13 cellular contexts compared by ENCODE assay signal in the genomic region with DNA sequence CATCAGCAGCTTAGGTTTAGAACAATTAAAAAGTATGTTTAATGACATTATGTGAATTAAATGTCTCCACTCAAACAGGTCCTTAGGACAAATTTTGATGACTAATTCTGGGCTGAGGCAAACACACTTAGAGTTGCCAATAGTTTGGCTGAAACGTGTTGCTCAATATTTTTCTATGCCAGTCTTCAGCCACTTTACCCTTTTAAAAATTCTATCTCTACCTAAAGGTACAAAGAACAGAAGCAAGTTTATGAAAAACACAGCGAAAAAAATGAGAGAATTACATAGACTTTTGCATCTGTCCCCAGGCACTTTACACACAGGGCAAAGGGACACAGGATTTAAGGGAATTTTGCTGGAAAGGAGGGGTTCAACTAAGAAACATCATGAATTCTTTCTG. TPM values are rescaled to one million over a fixed set of nuclear protein-coding genes. Genes with fewer than 3 reads are reported as not detected.
DNase-seq lines count a peak whose midpoint lies in the region; TF ChIP-seq lines count a peak whose summit lies in the region.
"Had no signal": no experiment of that assay in that cellular context is flagged by ENCODE, and none has a peak within 500 bp of the region (broad histone marks: within the 10 kb centered on the region; RNA-seq: fewer than 3 reads in every experiment).

No MANE protein-coding gene starts in this region.

- H3K79me2 ChIP-seq in Loucy (ENCODE audit: insufficient read depth, low read length), result peaks cover 74% of the 10 kb centered on the region

- H3K4me3 ChIP-seq in AG10803 (ENCODE audit: low read length) (no peak overlapping the region), Loucy (ENCODE audit: low read length, poor library complexity, severe bottlenecking) (peak overlapping the region; percentile 94), adipocyte (ENCODE audit: low read length) (peak overlapping the region; percentile 64), iPS-18a (ENCODE audit: low read length) (no peak overlapping the region), stomach (no peak overlapping the region)
- H3K4me3 ChIP-seq: lower lobe of right lung, tibial artery had no signal

- peak; percentile 54 for DNase-seq in AG10803 (ENCODE audit: low read depth)
- peak; percentile 65 for DNase-seq in adipocyte (ENCODE audit: low read depth)
- DNase-seq in epidermal melanocyte (ENCODE audit: insufficient read length, low spot score), result no peak
- no peak for DNase-seq in stomach
- no peak for DNase-seq in NCI-H82 (lab: John Stamatoyannopoulos, UW)
- DNase-seq in activated CD8-positive, alpha-beta memory T cell treated with anti-CD3 and anti-CD28 coated beads for 24 hours, result no peak
- DNase-seq: activated CD4-positive, alpha-beta T cell treated with anti-CD3 and anti-CD28 coated beads, Interleukin-2, amount 50 U/mL, for 4 hours; DMS 273 treated with DMSO at 0.1 percent for 48 hours; effector CD8-positive, alpha-beta T cell; lower lobe of right lung; tibial artery had no signal

- TF ChIP-seq CTCF in AG10803 (conservative IDR thresholded peaks at IDR 0.05; ENCODE audit: low read length) (no peak), Loucy (conservative IDR thresholded peaks at IDR 0.05; ENCODE audit: low read length) (no peak), stomach (IDR thresholded peaks at IDR 0.05) (no peak)

- no peak overlapping the region for H2AFZ ChIP-seq in Loucy (ENCODE audit: low read length)

- no peak for TF ChIP-seq POLR2A in stomach (IDR thresholded peaks at IDR 0.05)

- H3K9me2 ChIP-seq in Loucy (replicated peaks; ENCODE audit: low read depth, low read length), result no peaks in the 10 kb centered on the region

- H3K9me3 ChIP-seq in Loucy (ENCODE audit: insufficient read depth, low read depth, low read length) (no peaks in the 10 kb centered on the region), adipocyte (ENCODE audit: control insufficient read depth, low read length) (no peaks in the 10 kb centered on the region), iPS-18a (ENCODE audit: control insufficient read depth, low read depth, low read length) (no peaks in the 10 kb centered on the region), stomach (no peaks in the 10 kb centered on the region)
- H3K9me3 ChIP-seq: lower lobe of right lung, tibial artery had no signal

- H3K36me3 ChIP-seq in Loucy (ENCODE audit: insufficient read depth, low read length) (peaks cover 58% of the 10 kb centered on the region), adipocyte (ENCODE audit: control insufficient read depth, insufficient read depth, low read length, severe bottlenecking) (peaks cover 67% of the 10 kb centered on the region), iPS-18a (ENCODE audit: control insufficient read depth, low read depth, low read length) (peaks cover 80% of the 10 kb centered on the region), stomach (peaks cover 17 to 67% (median 67%) of the 10 kb centered on the region in 4 donors)

- peak overlapping the region; percentile 92 for H3K9ac ChIP-seq in Loucy (ENCODE audit: low read depth, low read length, poor library complexity, severe bottlenecking)
- peak overlapping the region; percentile 64 for H3K9ac ChIP-seq in adipocyte (ENCODE audit: low read length)
- peak overlapping the region; percentile 5 for H3K9ac ChIP-seq in iPS-18a (ENCODE audit: low read length)

- H3K27me3 ChIP-seq in Loucy (ENCODE audit: insufficient read depth, low read length, poor library complexity, severe bottlenecking) (no peaks in the 10 kb centered on the region), adipocyte (replicated peaks; ENCODE audit: control insufficient read depth, insufficient read depth, low read length) (no peaks in the 10 kb centered on the region), iPS-18a (ENCODE audit: control insufficient read depth, insufficient read depth, low read length) (no peaks in the 10 kb centered on the region), stomach (no peaks in the 10 kb centered on the region)
- H3K27me3 ChIP-seq: tibial artery had no signal

- peak overlapping the region; percentile 94 for H3K4me2 ChIP-seq in Loucy (ENCODE audit: low read depth, low read length, poor library complexity, severe bottlenecking)

- peaks cover 72% of the 10 kb centered on the region for H3K4me1 ChIP-seq in Loucy (ENCODE audit: insufficient read depth, low read length, poor library complexity, severe bottlenecking)
- H3K4me1 ChIP-seq in adipocyte (ENCODE audit: control insufficient read depth, insufficient read depth, low read length), result peaks cover 81% of the 10 kb centered on the region
- H3K4me1 ChIP-seq in iPS-18a (ENCODE audit: control insufficient read depth, low read depth, low read length), result peaks cover 32% of the 10 kb centered on the region
- H3K4me1 ChIP-seq in stomach, result peaks cover 7 to 55% (median 40%) of the 10 kb centered on the region in 4 donors

- 51 to 60% (median 56%) methylated on average over 2 of the region's 2 CpGs for WGBS in stomach, 5 donors

- H3K27ac ChIP-seq in iPS-18a (ENCODE audit: low read length), result peak overlapping the region; percentile 62
- H3K27ac ChIP-seq in stomach, result no peak overlapping the region
- H3K27ac ChIP-seq: lower lobe of right lung, tibial artery had no signal

- intact Hi-C loops in stomach (cut with DNase I; ENCODE audit: low total_unique reads), result no loop called here

- peaks cover 53% of the 10 kb centered on the region for H4K20me1 ChIP-seq in Loucy (ENCODE audit: insufficient read depth, low read length, poor library complexity, severe bottlenecking)

- no peaks in the 10 kb centered on the region for H3F3A ChIP-seq in Loucy (ENCODE audit: low read depth)

- no peak for TF ChIP-seq EP300 in stomach (IDR thresholded peaks at IDR 0.05)

RNA-seq across cellular contexts. Expression of a gene that starts 4.5 kb away (rescaled TPM):
- 100 to 1,000 TPM in 2 of 5 donors, 10 to 100 TPM in 3; 18.1 to 106 (median 100.0) TPM for total RNA-seq in stomach
- polyA plus RNA-seq in stomach, result 10 to 100 TPM; 47.9 to 76.0 (median 70.9) TPM

RNA-seq across cellular contexts. Expression of a gene that starts 15.7 kb away (rescaled TPM):
- total RNA-seq in stomach, result 10 to 100 TPM; 14.0 to 42.8 (median 32.6) TPM
- polyA plus RNA-seq in stomach, result 1 to 10 TPM; 3.0 to 4.5 (median 3.7) TPM

Comparison
In these comparisons a context has a peak if more than half of its experiments do, and no peak if none do; other contexts are left out.
1. DNase-seq: peak in AG10803 (single experiment) and adipocyte (single experiment); none in epidermal melanocyte (single experiment), stomach (single experiment), NCI-H82 (single experiment) and activated CD8-positive, alpha-beta memory T cell treated with anti-CD3 and anti-CD28 coated beads for 24 hours (single experiment).
2. H3K4me3 ChIP-seq: peak in Loucy (single experiment) and adipocyte (single experiment); none in AG10803 (single experiment), iPS-18a (single experiment) and stomach (0 of 4).
3. H3K9ac ChIP-seq: peak in every context shown above with its lines; median percentile 92 in Loucy; 64 in adipocyte; 5 in iPS-18a.